In the genomic region with DNA sequence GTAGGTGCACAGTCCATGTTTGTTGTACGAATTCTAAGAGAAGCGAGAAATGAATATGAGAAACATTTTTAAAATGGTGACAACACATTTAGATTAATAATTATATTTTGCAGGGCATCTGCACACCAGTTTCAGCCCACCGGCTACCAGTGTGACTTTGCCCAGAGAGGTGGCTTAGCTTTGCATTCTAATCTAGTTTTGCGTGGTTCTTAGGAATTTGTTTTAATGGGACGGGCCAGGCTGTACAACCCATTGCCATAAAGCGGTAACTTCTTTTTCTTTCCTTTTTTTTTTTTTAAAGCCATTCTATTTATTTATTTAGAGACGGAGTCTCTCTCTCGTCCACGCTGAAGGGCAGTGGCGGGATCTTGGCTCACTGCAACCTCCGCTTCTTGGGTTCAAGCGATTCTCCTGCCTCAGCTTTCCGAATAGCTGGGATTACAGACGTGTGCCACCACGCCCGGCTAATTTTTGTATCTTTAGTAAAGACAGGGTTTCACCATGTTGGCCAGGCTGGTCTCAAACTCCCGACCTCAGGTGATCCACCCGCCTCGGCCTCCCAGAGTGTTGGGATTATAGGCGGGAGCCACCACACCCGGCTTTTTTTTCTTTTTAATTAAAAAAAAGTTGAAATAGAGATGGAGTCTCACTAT, we compare ENCODE assay signal across 7 cellular contexts. TPM values are rescaled to one million over a fixed set of nuclear protein-coding genes. Genes with fewer than 3 reads are reported as not detected.
DNase-seq lines count a peak whose midpoint lies in the region; ATAC-seq, FAIRE-seq and TF ChIP-seq lines count a peak whose summit lies in the region.

No MANE protein-coding gene starts in this region.

- H3K27me3 ChIP-seq in HUES64 (ENCODE audit: insufficient read depth, low read length) (peaks cover 5% of the 10 kb centered on the region; the same call in 1 of the 2 replicates), keratinocyte (ENCODE audit: control insufficient read depth, extremely low read depth, insufficient read depth, low read length) (no peaks in the 10 kb centered on the region), stomach smooth muscle (ENCODE audit: control insufficient read depth in 1 of 2, insufficient read depth in 2 of 2, low read length in 2 of 2) (no peaks in the 10 kb centered on the region)

- H2AFZ ChIP-seq in keratinocyte (ENCODE audit: control insufficient read depth, low read length), result no peak overlapping the region

- no peak for FAIRE-seq in keratinocyte (lab: Jason Lieb, UNC)

- H4K20me1 ChIP-seq in keratinocyte (ENCODE audit: control insufficient read depth, extremely low read depth, insufficient read depth, low read length), result no peaks in the 10 kb centered on the region

- dilution Hi-C loops in keratinocyte (cut with MboI; ENCODE audit: extremely low pct_ligation_motif_present, low sequenced_read_pairs), result no loop called here

- H3K36me3 ChIP-seq in HUES64 (ENCODE audit: insufficient read depth, low read length) (peaks cover 16% of the 10 kb centered on the region), keratinocyte (ENCODE audit: control insufficient read depth in 2 of 2, extremely low read depth in 1 of 2, insufficient read depth in 2 of 2, low read length in 2 of 2) (peaks cover 2 to 13% of the 10 kb centered on the region in 2 experiments), stomach smooth muscle (ENCODE audit: control insufficient read depth in 2 of 2, insufficient read depth in 2 of 2, low read length in 2 of 2) (peaks cover 3 to 8% of the 10 kb centered on the region in 2 donors)

- H3K4me3 ChIP-seq in HUES64 (ENCODE audit: low read length) (peak overlapping the region; percentile 98), keratinocyte (ENCODE audit: control insufficient read depth in 2 of 3, extremely low read depth in 1 of 3, insufficient read depth in 2 of 3, low read depth in 1 of 3, low read length in 3 of 3) (peak overlapping the region; percentile 67 to 100 (median 85)), stomach smooth muscle (ENCODE audit: low read length in 2 of 2) (peak overlapping the region; percentile 61 to 94)

- 80% methylated on average over 21 of the region's 21 CpGs for WGBS in HUES64

- peaks cover 9% of the 10 kb centered on the region; the same call in 1 of the 2 replicates for H3K4me1 ChIP-seq in HUES64 (ENCODE audit: insufficient read depth, low read length)
- peaks cover 35% of the 10 kb centered on the region for H3K4me1 ChIP-seq in keratinocyte (ENCODE audit: control insufficient read depth, extremely low read depth, insufficient read depth, low read length)
- peaks cover 18% of the 10 kb centered on the region for H3K4me1 ChIP-seq in stomach smooth muscle (ENCODE audit: control insufficient read depth, insufficient read depth, low read length)

- no peak for ATAC-seq in activated naive CD8-positive, alpha-beta T cell treated with anti-CD3 and anti-CD28 coated beads, Interleukin-2, amount 50 U/mL, for 24 hours

- H3K27ac ChIP-seq in HUES64 (ENCODE audit: low read depth, low read length) (peak overlapping the region; percentile 95), keratinocyte (ENCODE audit: control insufficient read depth, insufficient read depth, low read length) (peak overlapping the region; percentile 98), stomach smooth muscle (ENCODE audit: low read length) (peak overlapping the region; percentile 93)

- H3K27ac Mint-ChIP-seq in activated naive CD8-positive, alpha-beta T cell treated with anti-CD3 and anti-CD28 coated beads, Interleukin-2, amount 50 U/mL, for 24 hours, result peak overlapping the region; percentile 96

- peaks cover 30% of the 10 kb centered on the region for H3K36me3 Mint-ChIP-seq in activated naive CD8-positive, alpha-beta T cell treated with anti-CD3 and anti-CD28 coated beads, Interleukin-2, amount 50 U/mL, for 24 hours (ENCODE audit: low read depth)

- H3K9me3 Mint-ChIP-seq in activated naive CD8-positive, alpha-beta T cell treated with anti-CD3 and anti-CD28 coated beads, Interleukin-2, amount 50 U/mL, for 24 hours, result no peaks in the 10 kb centered on the region

- no peaks in the 10 kb centered on the region for H3K27me3 Mint-ChIP-seq in activated naive CD8-positive, alpha-beta T cell treated with anti-CD3 and anti-CD28 coated beads, Interleukin-2, amount 50 U/mL, for 24 hours

- H3K4me3 Mint-ChIP-seq in activated naive CD8-positive, alpha-beta T cell treated with anti-CD3 and anti-CD28 coated beads, Interleukin-2, amount 50 U/mL, for 24 hours, result peak overlapping the region; percentile 87

- H3K4me2 ChIP-seq in keratinocyte (ENCODE audit: control insufficient read depth, extremely low read depth, insufficient read depth, low read depth, low read length), result peak overlapping the region; percentile 92

- H3K9me3 ChIP-seq in HUES64 (ENCODE audit: insufficient read depth, low read depth, low read length) (peaks cover 4% of the 10 kb centered on the region; the same call in 1 of the 2 replicates), keratinocyte (ENCODE audit: control insufficient read depth, low read depth, low read length) (no peaks in the 10 kb centered on the region), stomach smooth muscle (ENCODE audit: control insufficient read depth in 2 of 2, low read length in 2 of 2) (no peaks in the 10 kb centered on the region)

- H3K9me1 ChIP-seq in keratinocyte (ENCODE audit: control insufficient read depth, extremely low read depth, insufficient read depth, low read length), result no peaks in the 10 kb centered on the region

- no peak for DNase-seq in activated naive CD8-positive, alpha-beta T cell treated with anti-CD3 and anti-CD28 coated beads, Interleukin-2, amount 50 U/mL, for 24 hours
- DNase-seq in keratinocyte (ENCODE audit: low read depth, low spot score), result no peak
- DNase-seq in RKO (ENCODE audit: low spot score), result no peak
- no peak for DNase-seq in ureter (ENCODE audit: low spot score)
- DNase-seq in NCI-H2081 (lab: John Stamatoyannopoulos, UW), result no peak

- H3K4me1 Mint-ChIP-seq in activated naive CD8-positive, alpha-beta T cell treated with anti-CD3 and anti-CD28 coated beads, Interleukin-2, amount 50 U/mL, for 24 hours, result peaks cover 44% of the 10 kb centered on the region

- TF ChIP-seq CTCF in keratinocyte (optimal IDR thresholded peaks at IDR 0.05 in 1 of 3, IDR thresholded peaks at IDR 0.05 in 1 of 3, conservative IDR thresholded peaks at IDR 0.05 in 1 of 3; ENCODE audit: extremely low read depth in 1 of 3, insufficient read depth in 2 of 3, low read length in 3 of 3), result no peak

- H3K79me2 ChIP-seq in keratinocyte (ENCODE audit: control insufficient read depth, insufficient read depth, low read length), result peaks cover 40% of the 10 kb centered on the region

- H3K9ac ChIP-seq in HUES64 (ENCODE audit: low read depth, low read length) (peak overlapping the region; percentile 95), keratinocyte (ENCODE audit: control insufficient read depth, extremely low read depth, insufficient read depth, low read length) (peak overlapping the region; percentile 99), stomach smooth muscle (ENCODE audit: low read length in 2 of 2) (peak overlapping the region; percentile 87 to 99)

RNA-seq across cellular contexts. Expression of a gene that starts 0.8 kb away (rescaled TPM):
- polyA plus RNA-seq in HUES64 (2013, experiment 1 of 2), result 52.0 TPM
- 52.9 TPM for polyA plus RNA-seq in HUES64 (2013, experiment 2 of 2)
- 82.3 to 109 TPM (median 109 TPM) in 3 replicates for polyA plus RNA-seq in keratinocyte
- 7.6 TPM for polyA plus RNA-seq in keratinocyte (2011; ENCODE audit: low read depth)
- polyA plus RNA-seq in keratinocyte (2011; cell fraction: cytosol; rRNA removed), result 110 and 123 TPM in 2 replicates
- polyA plus RNA-seq in keratinocyte (2011; cell fraction: nucleus; rRNA removed), result 79.0 and 84.6 TPM in 2 replicates
- polyA plus RNA-seq in keratinocyte (2012; ENCODE audit: low replicate concordance), result 48.2 and 69.9 TPM in 2 replicates
- polyA minus RNA-seq in keratinocyte, result 40.9 to 65.6 TPM (median 48.7 TPM) in 3 replicates
- 34.0 TPM for polyA minus RNA-seq in keratinocyte (2011; cell fraction: cytosol; rRNA and poly(A)+ RNA removed)
- polyA minus RNA-seq in keratinocyte (2011; cell fraction: nucleus; rRNA and poly(A)+ RNA removed), result 14.7 and 18.5 TPM in 2 replicates
- 73.9 TPM for total RNA-seq in ureter

RNA-seq across cellular contexts. Expression of a gene that starts 28.7 kb away (rescaled TPM):
- not detected for polyA plus RNA-seq in HUES64 (2013, experiment 1 of 2)
- not detected for polyA plus RNA-seq in HUES64 (2013, experiment 2 of 2)
- polyA plus RNA-seq in keratinocyte, result not detected in 3 replicates
- not detected for polyA plus RNA-seq in keratinocyte (2011; ENCODE audit: low read depth)
- not detected in 2 replicates for polyA plus RNA-seq in keratinocyte (2011; cell fraction: cytosol; rRNA removed)
- polyA plus RNA-seq in keratinocyte (2011; cell fraction: nucleus; rRNA removed), result not detected in 2 replicates
- polyA plus RNA-seq in keratinocyte (2012; ENCODE audit: low replicate concordance), result not detected in 2 replicates
- not detected in 3 replicates for polyA minus RNA-seq in keratinocyte
- polyA minus RNA-seq in keratinocyte (2011; cell fraction: cytosol; rRNA and poly(A)+ RNA removed), result not detected
- not detected in 2 replicates for polyA minus RNA-seq in keratinocyte (2011; cell fraction: nucleus; rRNA and poly(A)+ RNA removed)
- not detected for total RNA-seq in ureter

RNA-seq across cellular contexts. Expression of a gene that starts 55.7 kb away (rescaled TPM):
- 20.4 TPM for polyA plus RNA-seq in HUES64 (2013, experiment 1 of 2)
- polyA plus RNA-seq in HUES64 (2013, experiment 2 of 2), result 22.5 TPM
- 22.8 to 32.3 TPM (median 30.9 TPM) in 3 replicates for polyA plus RNA-seq in keratinocyte
- polyA plus RNA-seq in keratinocyte (2011; ENCODE audit: low read depth), result 10.3 TPM
- polyA plus RNA-seq in keratinocyte (2011; cell fraction: cytosol; rRNA removed), result 22.0 and 26.2 TPM in 2 replicates
- polyA plus RNA-seq in keratinocyte (2011; cell fraction: nucleus; rRNA removed), result 65.3 and 76.3 TPM in 2 replicates
- polyA plus RNA-seq in keratinocyte (2012; ENCODE audit: low replicate concordance), result 16.5 and 28.7 TPM in 2 replicates
- 47.7 to 113 TPM (median 52.6 TPM) in 3 replicates for polyA minus RNA-seq in keratinocyte
- polyA minus RNA-seq in keratinocyte (2011; cell fraction: cytosol; rRNA and poly(A)+ RNA removed), result 31.1 TPM
- 39.2 and 42.9 TPM in 2 replicates for polyA minus RNA-seq in keratinocyte (2011; cell fraction: nucleus; rRNA and poly(A)+ RNA removed)
- 166 TPM for total RNA-seq in ureter
